ENCODE assay signal across 18 cellular contexts in genomic region chr11:108549319-108549885, GRCh38. TPM values are rescaled to one million over a fixed set of nuclear protein-coding genes. Genes with fewer than 3 reads are reported as not detected.
DNase-seq lines count a peak whose midpoint lies in the region; ATAC-seq, FAIRE-seq and TF ChIP-seq lines count a peak whose summit lies in the region.
"Had no signal": no experiment of that assay in that cellular context is flagged by ENCODE, and none has a peak within 500 bp of the region (broad histone marks: within the 10 kb centered on the region; RNA-seq: fewer than 3 reads in every experiment).

No MANE protein-coding gene starts in this region.

- TF ChIP-seq CTCF in cardiac muscle cell (IDR thresholded peaks at IDR 0.05; ENCODE audit: low read depth, low read length) (no peak), heart right ventricle (IDR thresholded peaks at IDR 0.05) (no peak), keratinocyte (optimal IDR thresholded peaks at IDR 0.05 in 1 of 3, IDR thresholded peaks at IDR 0.05 in 1 of 3, conservative IDR thresholded peaks at IDR 0.05 in 1 of 3; ENCODE audit: extremely low read depth in 1 of 3, insufficient read depth in 2 of 3, low read length in 3 of 3) (no peak), mesothelial cell of epicardium (IDR thresholded peaks at IDR 0.05; ENCODE audit: unreplicated experiment) (no peak), suprapubic skin (IDR thresholded peaks at IDR 0.05) (no peak)

- no peak overlapping the region for H3K4me2 ChIP-seq in keratinocyte (ENCODE audit: control insufficient read depth, extremely low read depth, insufficient read depth, low read depth, low read length)
- H3K4me2 ChIP-seq: BLaER1 had no signal

- peak overlapping the region; percentile 79 for H3K27ac Mint-ChIP-seq in mesothelial cell of epicardium
- H3K27ac Mint-ChIP-seq: CD4-positive, CD25-positive, alpha-beta regulatory T cell had no signal

- no peaks in the 10 kb centered on the region for H3K27me3 ChIP-seq in cardiac muscle cell
- no peaks in the 10 kb centered on the region for H3K27me3 ChIP-seq in heart right ventricle
- H3K27me3 ChIP-seq in keratinocyte (ENCODE audit: control insufficient read depth, extremely low read depth, insufficient read depth, low read length) = no peaks in the 10 kb centered on the region
- no peaks in the 10 kb centered on the region for H3K27me3 ChIP-seq in suprapubic skin
- H3K27me3 ChIP-seq: BLaER1 had no signal

- intact Hi-C loops in heart right ventricle (cut with DNase I) = no loop called here

- no peak overlapping the region for H3K9ac ChIP-seq in keratinocyte (ENCODE audit: control insufficient read depth, extremely low read depth, insufficient read depth, low read length)
- H3K9ac ChIP-seq: BLaER1, GM23248 had no signal

- FAIRE-seq in keratinocyte (lab: Jason Lieb, UNC) = peak; percentile 44
- FAIRE-seq: GM18507, H54 had no signal

- dilution Hi-C loops in keratinocyte (cut with MboI; ENCODE audit: extremely low pct_ligation_motif_present, low sequenced_read_pairs) = no loop called here

- H3K4me1 ChIP-seq in cardiac muscle cell (ENCODE audit: low read depth) (peaks cover 35% of the 10 kb centered on the region), heart right ventricle (peaks cover 0 to 11% (median 3%) of the 10 kb centered on the region in 9 donors), keratinocyte (ENCODE audit: control insufficient read depth, extremely low read depth, insufficient read depth, low read length) (peaks cover 20% of the 10 kb centered on the region), suprapubic skin (peaks cover 45% of the 10 kb centered on the region)
- H3K4me1 ChIP-seq: BLaER1 had no signal

- H3K9me3 ChIP-seq in cardiac muscle cell (ENCODE audit: low read depth) (no peaks in the 10 kb centered on the region), heart right ventricle (no peaks in the 10 kb centered on the region), keratinocyte (ENCODE audit: control insufficient read depth, low read depth, low read length) (no peaks in the 10 kb centered on the region), suprapubic skin (no peaks in the 10 kb centered on the region)
- H3K9me3 ChIP-seq: BLaER1 had no signal

- H3K79me2 ChIP-seq in keratinocyte (ENCODE audit: control insufficient read depth, insufficient read depth, low read length) = no peaks in the 10 kb centered on the region

- no peaks in the 10 kb centered on the region for H4K20me1 ChIP-seq in keratinocyte (ENCODE audit: control insufficient read depth, extremely low read depth, insufficient read depth, low read length)
- H4K20me1 ChIP-seq: BLaER1 had no signal

- ATAC-seq in heart right ventricle (no peak), HG03095 (IDR thresholded peaks at IDR 0.05; ENCODE audit: unreplicated experiment) (no peak)
- ATAC-seq: HCT116 had no signal

- H3K4me1 Mint-ChIP-seq in mesothelial cell of epicardium = peaks cover 38% of the 10 kb centered on the region
- H3K4me1 Mint-ChIP-seq: CD4-positive, CD25-positive, alpha-beta regulatory T cell had no signal

- H3K27me3 Mint-ChIP-seq in mesothelial cell of epicardium (ENCODE audit: low read depth) = no peaks in the 10 kb centered on the region
- H3K27me3 Mint-ChIP-seq: CD4-positive, CD25-positive, alpha-beta regulatory T cell had no signal

- TF ChIP-seq POLR2A in suprapubic skin (IDR thresholded peaks at IDR 0.05) = no peak

- H3K9me1 ChIP-seq in keratinocyte (ENCODE audit: control insufficient read depth, extremely low read depth, insufficient read depth, low read length) = no peaks in the 10 kb centered on the region

- H3K36me3 Mint-ChIP-seq in mesothelial cell of epicardium = peaks cover 2% of the 10 kb centered on the region
- H3K36me3 Mint-ChIP-seq: CD4-positive, CD25-positive, alpha-beta regulatory T cell had no signal

- TF ChIP-seq EP300 in suprapubic skin (IDR thresholded peaks at IDR 0.05) = no peak

- no peaks in the 10 kb centered on the region for H3K36me3 ChIP-seq in cardiac muscle cell
- H3K36me3 ChIP-seq in heart right ventricle = no peaks in the 10 kb centered on the region
- peaks cover 0 to 3% of the 10 kb centered on the region in 2 experiments for H3K36me3 ChIP-seq in keratinocyte (ENCODE audit: control insufficient read depth in 2 of 2, extremely low read depth in 1 of 2, insufficient read depth in 2 of 2, low read length in 2 of 2)
- H3K36me3 ChIP-seq in suprapubic skin = no peaks in the 10 kb centered on the region
- H3K36me3 ChIP-seq: BLaER1 had no signal

- WGBS in heart right ventricle, 2 donors = 56 to 64% methylated on average over 3 of the region's 3 CpGs
- 49% methylated on average over 3 of the region's 3 CpGs for WGBS in suprapubic skin

- H3K9me3 Mint-ChIP-seq in mesothelial cell of epicardium = no peaks in the 10 kb centered on the region

- H3K27ac ChIP-seq in cardiac muscle cell = peak overlapping the region; percentile 31
- H3K27ac ChIP-seq in heart right ventricle = no peak overlapping the region
- H3K27ac ChIP-seq in keratinocyte (ENCODE audit: control insufficient read depth, insufficient read depth, low read length) = peak overlapping the region; percentile 2
- H3K27ac ChIP-seq in suprapubic skin = peak overlapping the region; percentile 85
- H3K27ac ChIP-seq: BLaER1, GM23248 had no signal

- H3K4me3 ChIP-seq in cardiac muscle cell = no peak overlapping the region
- H3K4me3 ChIP-seq in heart right ventricle = no peak overlapping the region
- H3K4me3 ChIP-seq in keratinocyte (ENCODE audit: control insufficient read depth in 2 of 3, extremely low read depth in 1 of 3, insufficient read depth in 2 of 3, low read depth in 1 of 3, low read length in 3 of 3) = no peak overlapping the region
- no peak overlapping the region for H3K4me3 ChIP-seq in suprapubic skin
- H3K4me3 ChIP-seq: BLaER1, GM23248 had no signal

- DNase-seq in cardiac muscle cell (ENCODE audit: low read depth in 1 of 2, low spot score in 1 of 2) = no peak
- no peak for DNase-seq in heart right ventricle
- no peak for DNase-seq in keratinocyte (ENCODE audit: low read depth, low spot score)
- DNase-seq in mesothelial cell of epicardium (ENCODE audit: low spot score in 2 of 2, unreplicated experiment in 2 of 2) = no peak
- DNase-seq in suprapubic skin (ENCODE audit: low spot score in 2 of 2) = no peak
- no peak for DNase-seq in stimulated activated CD4-positive, alpha-beta T cell treated with anti-CD3 and anti-CD28 coated beads, Interleukin-4, amount 100 ng/mL, for 1 hour
- no peak for DNase-seq in amniotic stem cell (lab: John Stamatoyannopoulos, UW)
- DNase-seq: 8988T; AML-193; Calu3; CD4-positive, CD25-positive, alpha-beta regulatory T cell; DMS 273 treated with DMSO at 0.1 percent for 48 hours; GM23248 had no signal

- no peak overlapping the region for H2AFZ ChIP-seq in keratinocyte (ENCODE audit: control insufficient read depth, low read length)
- H2AFZ ChIP-seq: GM23248 had no signal

- H3K4me3 Mint-ChIP-seq in mesothelial cell of epicardium = no peak overlapping the region
- H3K4me3 Mint-ChIP-seq: CD4-positive, CD25-positive, alpha-beta regulatory T cell had no signal

RNA-seq across cellular contexts. Expression of gene EXPH5, which starts 44.2 kb away (rescaled TPM):
- 5.6 and 7.7 TPM in 2 replicates for total RNA-seq in cardiac muscle cell
- 2.6 and 4.6 TPM in 2 replicates for polyA plus RNA-seq in cardiac muscle cell
- total RNA-seq in heart right ventricle = 1 to 10 TPM in 8 of 10 donors, under 1 TPM in 2; 0.77 to 8.4 (median 1.6) TPM
- under 1 TPM; 0.10 to 0.51 TPM for polyA plus RNA-seq in heart right ventricle
- 7.9 to 19.0 TPM (median 11.7 TPM) in 3 replicates for polyA plus RNA-seq in keratinocyte
- polyA plus RNA-seq in keratinocyte (2011; ENCODE audit: low read depth) = 14.1 TPM
- 1.6 and 3.2 TPM in 2 replicates for polyA plus RNA-seq in keratinocyte (2011; cell fraction: cytosol; rRNA removed)
- polyA plus RNA-seq in keratinocyte (2011; cell fraction: nucleus; rRNA removed) = 24.3 and 28.3 TPM in 2 replicates
- polyA plus RNA-seq in keratinocyte (2012; ENCODE audit: low replicate concordance) = 4.7 and 17.6 TPM in 2 replicates
- 12.8 to 79.7 TPM (median 65.4 TPM) in 3 replicates for polyA minus RNA-seq in keratinocyte
- 6.5 TPM for polyA minus RNA-seq in keratinocyte (2011; cell fraction: cytosol; rRNA and poly(A)+ RNA removed)
- 57.4 and 120 TPM in 2 replicates for polyA minus RNA-seq in keratinocyte (2011; cell fraction: nucleus; rRNA and poly(A)+ RNA removed)
- 27.2 to 30.5 TPM (median 28.2 TPM) in 3 replicates for total RNA-seq in mesothelial cell of epicardium
- total RNA-seq in suprapubic skin = 100 to 1,000 TPM; 120 to 232 (median 149) TPM
- total RNA-seq: GM23248 had no signal
- polyA plus RNA-seq: GM23248 had no signal

RNA-seq across cellular contexts. Expression of gene POGLUT3, which starts 51.2 kb away (rescaled TPM):
- 8.5 and 12.0 TPM in 2 replicates for total RNA-seq in cardiac muscle cell
- polyA plus RNA-seq in cardiac muscle cell = 14.5 and 18.8 TPM in 2 replicates
- total RNA-seq in heart right ventricle = 10 to 100 TPM in 6 of 10 donors, 1 to 10 TPM in 4; 6.5 to 17.9 (median 11.4) TPM
- polyA plus RNA-seq in heart right ventricle = 1 to 10 TPM; 5.9 to 9.2 TPM
- 1.4 to 3.7 TPM (median 2.5 TPM) in 3 replicates for polyA plus RNA-seq in keratinocyte
- 1.5 TPM for polyA plus RNA-seq in keratinocyte (2011; ENCODE audit: low read depth)
- 1.2 and 1.3 TPM in 2 replicates for polyA plus RNA-seq in keratinocyte (2011; cell fraction: cytosol; rRNA removed)
- 1.3 TPM in 2 replicates for polyA plus RNA-seq in keratinocyte (2011; cell fraction: nucleus; rRNA removed)
- polyA plus RNA-seq in keratinocyte (2012; ENCODE audit: low replicate concordance) = 1.6 and 2.4 TPM in 2 replicates
- polyA minus RNA-seq in keratinocyte = 0.33 to 2.5 TPM (median 2.3 TPM) in 3 replicates
- 1.3 TPM for polyA minus RNA-seq in keratinocyte (2011; cell fraction: cytosol; rRNA and poly(A)+ RNA removed)
- 0.63 and 1.9 TPM in 2 replicates for polyA minus RNA-seq in keratinocyte (2011; cell fraction: nucleus; rRNA and poly(A)+ RNA removed)
- 39.6 to 41.5 TPM (median 40.1 TPM) in 3 replicates for total RNA-seq in mesothelial cell of epicardium
- 10 to 100 TPM in 3 of 4 donors, 1 to 10 TPM in 1; 7.5 to 18.8 (median 14.4) TPM for total RNA-seq in suprapubic skin

Comparison
In these comparisons a context has a peak if more than half of its experiments do, and no peak if none do; other contexts are left out.
1. H3K27ac ChIP-seq: peak in cardiac muscle cell (single experiment), keratinocyte (single experiment) and suprapubic skin (single experiment); none in heart right ventricle (0 of 10).